Comparison of ENCODE assay signal across 17 cellular contexts in genomic region chr16:10921536-10922327, GRCh38. TPM values are rescaled to one million over a fixed set of nuclear protein-coding genes. Genes with fewer than 3 reads are reported as not detected.
DNase-seq lines count a peak whose midpoint lies in the region; ATAC-seq, FAIRE-seq and TF ChIP-seq lines count a peak whose summit lies in the region.
"Had no signal": no experiment of that assay in that cellular context is flagged by ENCODE, and none has a peak within 500 bp of the region (broad histone marks: within the 10 kb centered on the region; RNA-seq: fewer than 3 reads in every experiment).

No MANE protein-coding gene starts in this region.

- no peak overlapping the region for H3K4me2 ChIP-seq in GM12878 (ENCODE audit: control insufficient read depth, insufficient read depth)
- H3K4me2 ChIP-seq in skeletal muscle satellite cell (ENCODE audit: low read length): peak overlapping the region; percentile 30

- POLR2A ChIA-PET in GM12878 (lab: Charles Lee): interaction anchor here (0.5 to 2.8 kb wide), 5 partner anchors 9 to 148 kb away, joined by 3 to 10 read pairs (median 3); no protein-coding TSS in a partner anchor

- H4K20me1 ChIP-seq in GM12878 (ENCODE audit: control insufficient read depth, insufficient read depth): no peaks in the 10 kb centered on the region

- FAIRE-seq in GM12878 (lab: Jason Lieb, UNC) (peak; percentile 44), kidney (lab: Jason Lieb, UNC) (no peak)

- H3K27me3 ChIP-seq in GM12878 (replicated peaks in 1 of 2; ENCODE audit: control insufficient read depth in 2 of 2, insufficient read depth in 2 of 2, low read length in 1 of 2) (no peaks in the 10 kb centered on the region), skeletal muscle satellite cell (ENCODE audit: control insufficient read depth, insufficient read depth, low read length) (no peaks in the 10 kb centered on the region), H7 (ENCODE audit: control insufficient read depth, insufficient read depth, low read length) (no peaks in the 10 kb centered on the region)
- H3K27me3 ChIP-seq: BLaER1 treated with 17β-estradiol and CSF1 and Interleukin-3, amounts not matched to agents 10 nM and 100 nM; colonic mucosa had no signal

- WGBS in GM12878 (ENCODE audit: insufficient coverage, insufficient replicate concordance, low lambda C conversion rate, missing lambda C conversion rate): 93% methylated on average over 10 of the region's 10 CpGs

- no peak for TF ChIP-seq RAD21 in GM12878 (IDR thresholded peaks at IDR 0.05; ENCODE audit: insufficient read depth, low read depth, low read length)

- no peak overlapping the region for H3K27ac Mint-ChIP-seq in activated T-helper 1 cell treated with anti-CD3 and anti-CD28 coated beads, Interleukin-12 subunit alpha, Interleukin-12 subunit beta, Interleukin-2, Interleukin-4 antibody, amounts not matched to agents 30 ng/mL and 10 ng/mL and 1 ng/mL, durations not matched to agents 14 hours and 24 hours and 36 hours

- H3K9me3 ChIP-seq in GM12878 (replicated peaks; ENCODE audit: control insufficient read depth, insufficient read depth, low read length) (no peaks in the 10 kb centered on the region), kidney (ENCODE audit: control insufficient read depth in 1 of 2, low read length in 2 of 2) (no peaks in the 10 kb centered on the region), skeletal muscle satellite cell (replicated peaks; ENCODE audit: low read length) (no peaks in the 10 kb centered on the region)
- H3K9me3 ChIP-seq: BLaER1 treated with 17β-estradiol and CSF1 and Interleukin-3, amounts not matched to agents 10 nM and 100 nM; colonic mucosa had no signal

- SMC1A ChIA-PET in GM12878 (lab: Charles Lee; ENCODE audit: uncharacterized antibody, unreplicated experiment): interaction anchor here (0.9 to 1.9 kb wide), 6 partner anchors 9 to 173 kb away, joined by 3 to 9 read pairs (median 3); no protein-coding TSS in a partner anchor

- H3K9ac ChIP-seq in GM12878 (ENCODE audit: control insufficient read depth, insufficient read depth, low read length) (no peak overlapping the region), kidney (ENCODE audit: low read length in 2 of 2) (no peak overlapping the region), skeletal muscle satellite cell (ENCODE audit: low read depth, low read length) (no peak overlapping the region)

- H3K4me3 ChIP-seq in GM12878: no peak overlapping the region
- no peak overlapping the region for H3K4me3 ChIP-seq in kidney (ENCODE audit: low read length in 2 of 2)
- H3K4me3 ChIP-seq in skeletal muscle satellite cell (ENCODE audit: low read length): no peak overlapping the region
- no peak overlapping the region for H3K4me3 ChIP-seq in H7 (ENCODE audit: insufficient read depth, low read depth, low read length)
- H3K4me3 ChIP-seq: BLaER1 treated with 17β-estradiol and CSF1 and Interleukin-3, amounts not matched to agents 10 nM and 100 nM; colonic mucosa; SK-N-MC had no signal

- no peak overlapping the region for H3K4me3 Mint-ChIP-seq in activated T-helper 1 cell treated with anti-CD3 and anti-CD28 coated beads, Interleukin-12 subunit alpha, Interleukin-12 subunit beta, Interleukin-2, Interleukin-4 antibody, amounts not matched to agents 30 ng/mL and 10 ng/mL and 1 ng/mL, durations not matched to agents 14 hours and 24 hours and 36 hours
- H3K4me3 Mint-ChIP-seq: H9 had no signal

- no peaks in the 10 kb centered on the region for H3K27me3 Mint-ChIP-seq in activated T-helper 1 cell treated with anti-CD3 and anti-CD28 coated beads, Interleukin-12 subunit alpha, Interleukin-12 subunit beta, Interleukin-2, Interleukin-4 antibody, amounts not matched to agents 30 ng/mL and 10 ng/mL and 1 ng/mL, durations not matched to agents 14 hours and 24 hours and 36 hours (ENCODE audit: insufficient read depth)

- CTCF ChIA-PET in GM12878 (lab: Yijun Ruan, JAX): interaction anchor here (1.3 to 3.1 kb wide), 3 partner anchors 25 to 407 kb away, joined by 3 to 13 read pairs (median 4); no protein-coding TSS in a partner anchor

- no TSS peak for BruUV-seq in GM12878 (replicated peaks; lab: Mats Ljungman, UMichigan)

- no peak for ATAC-seq in GM12878
- ATAC-seq in HG02973 (IDR thresholded peaks at IDR 0.05; ENCODE audit: unreplicated experiment): no peak
- ATAC-seq in HG03039 (IDR thresholded peaks at IDR 0.05; ENCODE audit: unreplicated experiment): no peak

- H3K9me3 Mint-ChIP-seq in activated T-helper 1 cell treated with anti-CD3 and anti-CD28 coated beads, Interleukin-12 subunit alpha, Interleukin-12 subunit beta, Interleukin-2, Interleukin-4 antibody, amounts not matched to agents 30 ng/mL and 10 ng/mL and 1 ng/mL, durations not matched to agents 14 hours and 24 hours and 36 hours: no peaks in the 10 kb centered on the region
- H3K9me3 Mint-ChIP-seq: H9 had no signal

- peaks cover 22% of the 10 kb centered on the region for H3K36me3 Mint-ChIP-seq in activated T-helper 1 cell treated with anti-CD3 and anti-CD28 coated beads, Interleukin-12 subunit alpha, Interleukin-12 subunit beta, Interleukin-2, Interleukin-4 antibody, amounts not matched to agents 30 ng/mL and 10 ng/mL and 1 ng/mL, durations not matched to agents 14 hours and 24 hours and 36 hours (ENCODE audit: low read depth)

- no peak overlapping the region for H2AFZ ChIP-seq in GM12878 (ENCODE audit: control insufficient read depth, low read depth, low read length)

- TF ChIP-seq CTCF in GM12878 (IDR thresholded peaks at IDR 0.05 in 2 of 3, conservative IDR thresholded peaks at IDR 0.05 in 1 of 3; ENCODE audit: control insufficient read depth in 2 of 3, extremely low read depth in 1 of 3, insufficient read depth in 1 of 3, low read depth in 3 of 3, low read length in 3 of 3) (no peak), kidney (IDR thresholded peaks at IDR 0.05; ENCODE audit: borderline replicate concordance, extremely low read depth, insufficient read depth) (no peak)

- H3K79me2 ChIP-seq in GM12878 (ENCODE audit: control insufficient read depth, insufficient read depth, low read length): no peaks in the 10 kb centered on the region

- peaks cover 7% of the 10 kb centered on the region for H3K4me1 ChIP-seq in GM12878 (ENCODE audit: control insufficient read depth, insufficient read depth, low read length)
- H3K4me1 ChIP-seq in kidney (ENCODE audit: control insufficient read depth in 1 of 2, insufficient read depth in 1 of 2, low read depth in 1 of 2, low read length in 2 of 2): peaks cover 18 to 26% of the 10 kb centered on the region in 2 donors
- peaks cover 11% of the 10 kb centered on the region for H3K4me1 ChIP-seq in skeletal muscle satellite cell (ENCODE audit: control insufficient read depth, insufficient read depth, low read length)
- H3K4me1 ChIP-seq: colonic mucosa had no signal

- DNase-seq in GM12878 (ENCODE audit: low read depth, low spot score) (no peak), kidney (no peak), H7 (no peak)
- no peak for DNase-seq in activated T-helper 1 cell treated with anti-CD3 and anti-CD28 coated beads, Interleukin-12 subunit alpha, Interleukin-12 subunit beta, Interleukin-2, Interleukin-4 antibody, amounts not matched to agents 30 ng/mL and 10 ng/mL and 1 ng/mL, durations not matched to agents 14 hours and 24 hours and 36 hours (ENCODE audit: low spot score)
- DNase-seq: activated CD8-positive, alpha-beta memory T cell treated with anti-CD3 and anti-CD28 coated beads, Interleukin-2, amount 50 U/mL, for 48 hours; colonic mucosa; H9; MM.1S; NCI-H2171 treated with DMSO at 0.1 percent for 48 hours; stimulated activated CD4-positive, alpha-beta T cell treated with anti-CD3 and anti-CD28 coated beads, Interleukin-4, amount 100 ng/mL, for 4 hours; stimulated activated naive CD4-positive, alpha-beta T cell had no signal

- peaks cover 16% of the 10 kb centered on the region for H3K4me1 Mint-ChIP-seq in activated T-helper 1 cell treated with anti-CD3 and anti-CD28 coated beads, Interleukin-12 subunit alpha, Interleukin-12 subunit beta, Interleukin-2, Interleukin-4 antibody, amounts not matched to agents 30 ng/mL and 10 ng/mL and 1 ng/mL, durations not matched to agents 14 hours and 24 hours and 36 hours (ENCODE audit: low read depth)

- no peak for TF ChIP-seq EP300 in GM12878 (IDR thresholded peaks at IDR 0.05; ENCODE audit: borderline replicate concordance in 1 of 2, control insufficient read depth in 1 of 2, low read depth in 2 of 2, low read length in 2 of 2)

- in situ Hi-C loops in GM12878 (cut with MboI): no loop called here

- no peak overlapping the region for H3K27ac ChIP-seq in GM12878 (ENCODE audit: control insufficient read depth, insufficient read depth)
- H3K27ac ChIP-seq in kidney (ENCODE audit: low read depth in 2 of 2, low read length in 2 of 2): peak overlapping the region; percentile 7 to 52
- H3K27ac ChIP-seq: colonic mucosa, SK-N-MC had no signal

- intact Hi-C loops in GM12878 (cut with micrococcal nuclease; ENCODE audit: unreplicated experiment) (no loop called here), kidney (cut with DNase I) (no loop called here)
- intact Hi-C loops in activated T-helper 1 cell treated with anti-CD3 and anti-CD28 coated beads, Interleukin-12 subunit alpha, Interleukin-12 subunit beta, Interleukin-2, Interleukin-4 antibody, amounts not matched to agents 30 ng/mL and 10 ng/mL and 1 ng/mL, durations not matched to agents 14 hours and 24 hours and 36 hours (cut with micrococcal nuclease): no loop called here

- TF ChIP-seq POLR2A in GM19099 (IDR thresholded peaks at IDR 0.05; ENCODE audit: extremely low read depth, insufficient read length, low read depth): peak; percentile 3
- TF ChIP-seq POLR2A in GM12878 (IDR thresholded peaks at IDR 0.05; ENCODE audit: low read depth, low read length): no peak

- peaks cover 38 to 39% of the 10 kb centered on the region in 2 experiments for H3K36me3 ChIP-seq in GM12878 (ENCODE audit: control insufficient read depth in 2 of 2, insufficient read depth in 2 of 2, low read length in 1 of 2)
- H3K36me3 ChIP-seq in kidney (ENCODE audit: control insufficient read depth in 1 of 2, insufficient read depth in 2 of 2, low read length in 2 of 2): peaks cover 3 to 7% of the 10 kb centered on the region in 2 donors
- H3K36me3 ChIP-seq in skeletal muscle satellite cell (ENCODE audit: insufficient read depth, low read length): peaks cover 7% of the 10 kb centered on the region
- H3K36me3 ChIP-seq in H7 (replicated peaks; ENCODE audit: control insufficient read depth, insufficient read depth, low read length): no peaks in the 10 kb centered on the region; the same call in 1 of the 2 replicates
- H3K36me3 ChIP-seq: colonic mucosa had no signal

- RAD21 ChIA-PET in GM12878 (lab: Charles Lee; ENCODE audit: unreplicated experiment): interaction anchor here (0.5 to 1.3 kb wide), 3 partner anchors 45 to 178 kb away, joined by 3 to 5 read pairs (median 3); partner anchors contain the start of genes CIITA and NUBP1

RNA-seq across cellular contexts. Expression of gene DEXI, which starts 20.5 kb away (rescaled TPM):
- 26.1 and 29.0 TPM in 2 replicates for total RNA-seq in GM12878 (2013; cell fraction: nucleolus; rRNA removed)
- total RNA-seq in GM12878 (2014; rRNA removed) (26.3 and 28.6 TPM in 2 replicates), GM12878 (2014; rRNA removed; fragmentation: Illumina TruSeq; extraction: Trizol) (17.0 and 17.3 TPM in 2 replicates), GM12878 (2021) (22.7 and 24.2 TPM in 2 replicates), kidney (31.0 TPM)
- 7.1 TPM for polyA plus RNA-seq in GM12878 (2011; ENCODE audit: low read depth)
- polyA plus RNA-seq in GM12878 (2011; rRNA removed) (11.4 and 15.2 TPM in 2 replicates), GM12878 (2014; fragmentation: Illumina TruSeq; extraction: Trizol) (17.8 and 21.7 TPM in 2 replicates), GM12878 (2014; fragmentation: Nextera tagmentation; extraction: Ambion mirVana) (1 to 10 TPM; 1.4 to 4.3 TPM), GM12878 (2014; rRNA removed) (22.9 and 25.7 TPM in 2 replicates), GM12878 (2016; fragmentation: Nextera tagmentation; extraction: Ambion mirVana) (10 to 100 TPM; 14.0 to 19.8 TPM), kidney (ENCODE audit: insufficient read depth, low read depth, low replicate concordance) (46.2 TPM)
- polyA plus RNA-seq in GM12878 (2011; cell fraction: cytosol; rRNA removed): 21.8 and 24.6 TPM in 2 replicates
- polyA plus RNA-seq in GM12878 (2011; cell fraction: nucleus; rRNA removed): 37.7 and 44.3 TPM in 2 replicates
- 15.5 and 16.1 TPM in 2 replicates for polyA plus RNA-seq in GM12878 (2012)
- 18.1 and 24.7 TPM in 2 replicates for polyA minus RNA-seq in GM12878 (2011; rRNA and poly(A)+ RNA removed)
- polyA minus RNA-seq in GM12878 (2011; cell fraction: cytosol; rRNA and poly(A)+ RNA removed): 9.6 and 11.0 TPM in 2 replicates
- 14.1 and 21.8 TPM in 2 replicates for polyA minus RNA-seq in GM12878 (2011; cell fraction: nucleus; rRNA and poly(A)+ RNA removed)
- total RNA-seq in skeletal muscle satellite cell (2012; rRNA removed): 41.6 and 43.5 TPM in 2 replicates
- 36.2 and 40.8 TPM in 2 replicates for total RNA-seq in activated T-helper 1 cell treated with anti-CD3 and anti-CD28 coated beads, Interleukin-12 subunit alpha, Interleukin-12 subunit beta, Interleukin-2, Interleukin-4 antibody, amounts not matched to agents 30 ng/mL and 10 ng/mL and 1 ng/mL, durations not matched to agents 14 hours and 24 hours and 36 hours
- 55.9 and 63.1 TPM in 2 replicates for total RNA-seq in H7 (2014; rRNA removed; shearing (Covaris generic))

RNA-seq across cellular contexts. Expression of gene CLEC16A, which starts 22.6 kb away (rescaled TPM):
- 277 and 301 TPM in 2 replicates for total RNA-seq in GM12878 (2013; cell fraction: nucleolus; rRNA removed)
- total RNA-seq in GM12878 (2014; rRNA removed) (17.1 and 17.6 TPM in 2 replicates), GM12878 (2014; rRNA removed; fragmentation: Illumina TruSeq; extraction: Trizol) (14.1 and 14.6 TPM in 2 replicates), GM12878 (2021) (28.7 and 30.0 TPM in 2 replicates), kidney (51.9 TPM)
- polyA plus RNA-seq in GM12878 (2011; ENCODE audit: low read depth): 5.6 TPM
- polyA plus RNA-seq in GM12878 (2011; rRNA removed) (16.4 and 20.2 TPM in 2 replicates), GM12878 (2014; fragmentation: Illumina TruSeq; extraction: Trizol) (19.3 and 20.5 TPM in 2 replicates), GM12878 (2014; fragmentation: Nextera tagmentation; extraction: Ambion mirVana) (1 to 10 TPM; 1.5 to 3.1 TPM), GM12878 (2014; rRNA removed) (18.1 and 18.7 TPM in 2 replicates), GM12878 (2016; fragmentation: Nextera tagmentation; extraction: Ambion mirVana) (10 to 100 TPM; 27.1 to 28.8 TPM), kidney (ENCODE audit: insufficient read depth, low read depth, low replicate concordance) (10.8 TPM)
- 17.6 and 21.8 TPM in 2 replicates for polyA plus RNA-seq in GM12878 (2011; cell fraction: cytosol; rRNA removed)
- polyA plus RNA-seq in GM12878 (2011; cell fraction: nucleus; rRNA removed): 39.8 and 50.1 TPM in 2 replicates
- polyA plus RNA-seq in GM12878 (2012): 11.8 and 12.2 TPM in 2 replicates
- polyA minus RNA-seq in GM12878 (2011; rRNA and poly(A)+ RNA removed): 117 and 120 TPM in 2 replicates
- 46.5 and 51.2 TPM in 2 replicates for polyA minus RNA-seq in GM12878 (2011; cell fraction: cytosol; rRNA and poly(A)+ RNA removed)
- 42.9 and 65.1 TPM in 2 replicates for polyA minus RNA-seq in GM12878 (2011; cell fraction: nucleus; rRNA and poly(A)+ RNA removed)
- total RNA-seq in skeletal muscle satellite cell (2012; rRNA removed): 12.7 TPM in 2 replicates
- 36.3 and 37.4 TPM in 2 replicates for total RNA-seq in activated T-helper 1 cell treated with anti-CD3 and anti-CD28 coated beads, Interleukin-12 subunit alpha, Interleukin-12 subunit beta, Interleukin-2, Interleukin-4 antibody, amounts not matched to agents 30 ng/mL and 10 ng/mL and 1 ng/mL, durations not matched to agents 14 hours and 24 hours and 36 hours
- total RNA-seq in H7 (2014; rRNA removed; shearing (Covaris generic)): 12.0 and 15.1 TPM in 2 replicates

RNA-seq across cellular contexts. Expression of gene CIITA, which starts 44.7 kb away (rescaled TPM):
- 733 and 778 TPM in 2 replicates for total RNA-seq in GM12878 (2013; cell fraction: nucleolus; rRNA removed)
- total RNA-seq in GM12878 (2014; rRNA removed): 49.6 and 51.4 TPM in 2 replicates
- total RNA-seq in GM12878 (2014; rRNA removed; fragmentation: Illumina TruSeq; extraction: Trizol): 31.0 and 37.4 TPM in 2 replicates
- 84.6 and 95.8 TPM in 2 replicates for total RNA-seq in GM12878 (2021)
- 32.4 TPM for polyA plus RNA-seq in GM12878 (2011; ENCODE audit: low read depth)
- 139 and 145 TPM in 2 replicates for polyA plus RNA-seq in GM12878 (2011; rRNA removed)
- 85.3 and 89.0 TPM in 2 replicates for polyA plus RNA-seq in GM12878 (2011; cell fraction: cytosol; rRNA removed)
- 371 and 391 TPM in 2 replicates for polyA plus RNA-seq in GM12878 (2011; cell fraction: nucleus; rRNA removed)
- 50.3 and 56.0 TPM in 2 replicates for polyA plus RNA-seq in GM12878 (2012)
- 35.7 and 51.1 TPM in 2 replicates for polyA plus RNA-seq in GM12878 (2014; fragmentation: Illumina TruSeq; extraction: Trizol)
- 10 to 100 TPM; 11.5 to 12.5 TPM for polyA plus RNA-seq in GM12878 (2014; fragmentation: Nextera tagmentation; extraction: Ambion mirVana)
- polyA plus RNA-seq in GM12878 (2014; rRNA removed): 74.5 and 82.5 TPM in 2 replicates
- 10 to 100 TPM; 45.3 to 48.2 TPM for polyA plus RNA-seq in GM12878 (2016; fragmentation: Nextera tagmentation; extraction: Ambion mirVana)
- polyA minus RNA-seq in GM12878 (2011; rRNA and poly(A)+ RNA removed): 158 and 163 TPM in 2 replicates
- 30.1 and 45.4 TPM in 2 replicates for polyA minus RNA-seq in GM12878 (2011; cell fraction: cytosol; rRNA and poly(A)+ RNA removed)
- 156 and 242 TPM in 2 replicates for polyA minus RNA-seq in GM12878 (2011; cell fraction: nucleus; rRNA and poly(A)+ RNA removed)
- total RNA-seq in kidney: 50.5 TPM
- 8.3 TPM for polyA plus RNA-seq in kidney (ENCODE audit: insufficient read depth, low read depth, low replicate concordance)
- total RNA-seq in skeletal muscle satellite cell (2012; rRNA removed): under 0.01 and 0.66 TPM in 2 replicates
- 12.0 and 13.0 TPM in 2 replicates for total RNA-seq in activated T-helper 1 cell treated with anti-CD3 and anti-CD28 coated beads, Interleukin-12 subunit alpha, Interleukin-12 subunit beta, Interleukin-2, Interleukin-4 antibody, amounts not matched to agents 30 ng/mL and 10 ng/mL and 1 ng/mL, durations not matched to agents 14 hours and 24 hours and 36 hours
- total RNA-seq in H7 (2014; rRNA removed; shearing (Covaris generic)): not detected in 2 replicates
- total RNA-seq: H9 had no signal

Comparison
In these comparisons a context has a peak if more than half of its experiments do, and no peak if none do; other contexts are left out.
1. RNA of gene CIITA, which starts 44.7 kb away (total RNA-seq): 31.0 to 778 TPM in GM12878, 50.5 TPM in kidney (single experiment) and 12.0 to 13.0 TPM in activated T-helper 1 cell treated with anti-CD3 and anti-CD28 coated beads, Interleukin-12 subunit alpha, Interleukin-12 subunit beta, Interleukin-2, Interleukin-4 antibody, amounts not matched to agents 30 ng/mL and 10 ng/mL and 1 ng/mL, durations not matched to agents 14 hours and 24 hours and 36 hours; not detected in H7; every median in the first group is over 10 times any median in the second.